14 cellular contexts compared by ENCODE assay signal in genomic region chr16:30755955-30756780, GRCh38. TPM values are rescaled to one million over a fixed set of nuclear protein-coding genes. Genes with fewer than 3 reads are reported as not detected.
"Had no signal": no experiment of that assay in that cellular context is flagged by ENCODE, and none has a peak within 500 bp of the region (broad histone marks: within the 10 kb centered on the region; RNA-seq: fewer than 3 reads in every experiment).

No MANE protein-coding gene starts in this region.

- H3K9me3 Mint-ChIP-seq: activated CD4-positive, alpha-beta T cell treated with anti-CD3 and anti-CD28 coated beads, Interleukin-2, amount 10 ng/mL, durations not matched to agents 7 days and 5 days; activated naive CD4-positive, alpha-beta T cell treated with anti-CD3 and anti-CD28 coated beads, Interleukin-2, amount 50 U/mL, for 24 hours; activated T-cell treated with anti-CD3 and anti-CD28 coated beads, Interleukin-2, amount 50 U/mL, for 4 hours; type B pancreatic cell had no signal

- H3K27ac Mint-ChIP-seq: activated CD4-positive, alpha-beta T cell treated with anti-CD3 and anti-CD28 coated beads, Interleukin-2, amount 10 ng/mL, durations not matched to agents 7 days and 5 days; activated CD8-positive, alpha-beta T cell treated with anti-CD3 and anti-CD28 coated beads, Interleukin-2, amount 10 ng/mL, durations not matched to agents 7 days and 5 days; activated naive CD4-positive, alpha-beta T cell treated with anti-CD3 and anti-CD28 coated beads, Interleukin-2, amount 50 U/mL, for 24 hours; type B pancreatic cell had no signal

- H3K27me3 Mint-ChIP-seq: activated CD4-positive, alpha-beta T cell treated with anti-CD3 and anti-CD28 coated beads, Interleukin-2, amount 10 ng/mL, durations not matched to agents 7 days and 5 days; activated naive CD4-positive, alpha-beta T cell treated with anti-CD3 and anti-CD28 coated beads, Interleukin-2, amount 50 U/mL, for 24 hours; type B pancreatic cell had no signal

- H3K27ac ChIP-seq: ascending aorta, gastrocnemius medialis, SK-N-MC, testis had no signal

- H3K27me3 ChIP-seq: ascending aorta, gastrocnemius medialis, testis had no signal

- DNase-seq: activated CD4-positive, alpha-beta T cell treated with anti-CD3 and anti-CD28 coated beads, Interleukin-2, amount 10 ng/mL, durations not matched to agents 7 days and 5 days; activated CD4-positive, CD25-positive, alpha-beta regulatory T cell; activated CD8-positive, alpha-beta T cell treated with anti-CD3 and anti-CD28 coated beads, Interleukin-2, amount 10 ng/mL, durations not matched to agents 7 days and 5 days; activated gamma-delta T cell; activated T-cell treated with anti-CD3 and anti-CD28 coated beads, Interleukin-2, amount 50 U/mL, for 4 hours; effector CD4-positive, alpha-beta T cell; gastrocnemius medialis; left ventricle myocardium superior; T1000; testis had no signal

- H3K4me3 Mint-ChIP-seq: activated CD4-positive, alpha-beta T cell treated with anti-CD3 and anti-CD28 coated beads, Interleukin-2, amount 10 ng/mL, durations not matched to agents 7 days and 5 days; activated CD8-positive, alpha-beta T cell treated with anti-CD3 and anti-CD28 coated beads, Interleukin-2, amount 10 ng/mL, durations not matched to agents 7 days and 5 days; activated naive CD4-positive, alpha-beta T cell treated with anti-CD3 and anti-CD28 coated beads, Interleukin-2, amount 50 U/mL, for 24 hours; activated T-cell treated with anti-CD3 and anti-CD28 coated beads, Interleukin-2, amount 50 U/mL, for 4 hours; type B pancreatic cell had no signal

- H3K9me3 ChIP-seq: ascending aorta, gastrocnemius medialis, testis had no signal

- ATAC-seq: activated CD8-positive, alpha-beta T cell treated with anti-CD3 and anti-CD28 coated beads, Interleukin-2, amount 10 ng/mL, durations not matched to agents 7 days and 5 days; activated T-cell treated with anti-CD3 and anti-CD28 coated beads, Interleukin-2, amount 50 U/mL, for 4 hours; gastrocnemius medialis; left ventricle myocardium superior had no signal

- H3K4me3 ChIP-seq: ascending aorta, gastrocnemius medialis, SK-N-MC, testis had no signal

RNA-seq across cellular contexts. Expression of gene CFAP119, which starts 5.7 kb away (rescaled TPM):
- total RNA-seq: ascending aorta had no signal
